ENCODE assay signal across 1 cellular context in genomic region chr11:118341749-118342489, GRCh38.
TF ChIP-seq lines count a peak whose summit lies in the region.

No MANE protein-coding gene starts in this region.

TF ChIP-seq in H1, 55 proteins besides CTCF, POLR2A, EP300 and RAD21:
- TF ChIP-seq MAFK (IDR thresholded peaks at IDR 0.05; ENCODE audit: low read depth, low read length) (no peak), ASH2L (IDR thresholded peaks at IDR 0.05; ENCODE audit: low read length) (no peak), SUZ12 (IDR thresholded peaks at IDR 0.05; ENCODE audit: low read length) (no peak), CHD1 (IDR thresholded peaks at IDR 0.05; ENCODE audit: low read depth, low read length) (no peak), SP4 (IDR thresholded peaks at IDR 0.05; ENCODE audit: low read length) (no peak), KDM1A (IDR thresholded peaks at IDR 0.05; ENCODE audit: borderline replicate concordance, low read length) (no peak)
TF ChIP-seq in H1: peak in this region for 0.
